24 cellular contexts compared by ENCODE assay signal in the genomic region with DNA sequence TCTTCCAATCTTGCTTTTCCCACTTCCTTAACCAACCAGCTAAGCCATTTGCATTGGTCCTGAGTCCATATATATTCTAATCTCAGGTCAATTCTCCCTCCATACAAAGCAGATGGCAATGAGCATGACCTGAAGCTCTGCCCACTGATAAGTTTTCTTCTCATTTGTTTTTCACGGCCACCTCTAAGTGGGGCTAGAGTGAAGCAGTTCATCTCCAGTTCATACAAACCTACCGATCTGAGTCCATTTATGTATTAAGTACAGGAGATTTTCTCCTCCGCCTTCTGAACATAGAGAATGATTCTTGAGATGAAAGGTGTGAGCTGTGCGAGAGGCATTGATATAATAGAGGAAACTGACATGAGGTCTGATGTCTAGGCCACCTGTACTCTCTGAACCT.
DNase-seq lines count a peak whose midpoint lies in the region; ATAC-seq, FAIRE-seq and TF ChIP-seq lines count a peak whose summit lies in the region.
"Had no signal": no experiment of that assay in that cellular context is flagged by ENCODE, and none has a peak within 500 bp of the region (broad histone marks: within the 10 kb centered on the region; RNA-seq: fewer than 3 reads in every experiment).

No MANE protein-coding gene starts in this region.

- peak; percentile 27 to 35 for TF ChIP-seq RAD21 in H1 (IDR thresholded peaks at IDR 0.05 in 1 of 2, conservative IDR thresholded peaks at IDR 0.05 in 1 of 2; ENCODE audit: low read depth in 2 of 2, low read length in 2 of 2)

- no peak overlapping the region for H2BK120ac ChIP-seq in H1 (replicated peaks; ENCODE audit: low read depth, low read length)

- H2AFZ ChIP-seq in H1 (ENCODE audit: low read length): no peak overlapping the region
- H2AFZ ChIP-seq: GM23338 had no signal

- intact Hi-C loops in left ventricle myocardium inferior (cut with micrococcal nuclease) (loop anchor here (10.0 kb wide), 1 partner anchor 210 kb away; no protein-coding TSS in a partner anchor), left cardiac atrium (cut with DNase I) (loop anchor here in 1 of 2 donors (10.0 kb wide), 1 partner anchor 220 kb away; no protein-coding TSS in a partner anchor)

- ATAC-seq in left cardiac atrium (no peak), HG03457 (IDR thresholded peaks at IDR 0.05; ENCODE audit: unreplicated experiment) (no peak), GM18858 (IDR thresholded peaks at IDR 0.05; ENCODE audit: unreplicated experiment) (no peak)
- ATAC-seq: A549, GM23338 had no signal

- H3K4ac ChIP-seq in H1 (replicated peaks; ENCODE audit: insufficient read length, low read depth, low read length): no peak overlapping the region

- H3K4me3 ChIP-seq in left ventricle myocardium inferior (no peak overlapping the region), H1 (ENCODE audit: extremely low read depth in 1 of 4, insufficient read depth in 2 of 4, low read depth in 3 of 4, low read length in 4 of 4) (no peak overlapping the region), fibroblast of mammary gland (ENCODE audit: control insufficient read depth, low read depth, low read length) (no peak overlapping the region)
- H3K4me3 ChIP-seq: A549, GM23338, HAP-1 had no signal

- H3K23me2 ChIP-seq in H1 (ENCODE audit: low read depth, low read length): no peaks in the 10 kb centered on the region

- CTCF ChIA-PET in H1 (lab: Charles Lee; ENCODE audit: partially characterized antibody): interaction anchor here (0.9 to 1.8 kb wide), 6 partner anchors 8 to 278 kb away, joined by 3 to 7 read pairs (median 4); no protein-coding TSS in a partner anchor

- no peak overlapping the region for H3K23ac ChIP-seq in H1 (ENCODE audit: insufficient read length)

- no peak overlapping the region for H3K9ac ChIP-seq in H1 (replicated peaks in 1 of 4; ENCODE audit: extremely low read depth in 1 of 4, low read depth in 3 of 4, low read length in 3 of 4)

- WGBS in H1 (ENCODE audit: extremely low coverage in 1 of 2, insufficient coverage in 1 of 2, insufficient read length in 1 of 2, insufficient replicate concordance in 2 of 2, low coverage in 1 of 2, low lambda C conversion rate in 2 of 2, missing lambda C conversion rate in 1 of 2), 2 experiments: 90% methylated on average over 4 of the region's 4 CpGs; no CpG with 5 or more reads in 1 of the 2 experiments

- TF ChIP-seq CTCF in left ventricle myocardium inferior (IDR thresholded peaks at IDR 0.05; ENCODE audit: borderline replicate concordance) (peak; percentile 30), H1 (IDR thresholded peaks at IDR 0.05; ENCODE audit: control extremely low read depth in 1 of 3, insufficient read depth in 1 of 3, low read depth in 1 of 3, low read length in 3 of 3) (no peak), fibroblast of mammary gland (conservative IDR thresholded peaks at IDR 0.05; ENCODE audit: control insufficient read depth, insufficient read depth, low read depth, low read length) (peak; percentile 1)

- no peak for DNase-seq in left ventricle myocardium inferior
- no peak for DNase-seq in left cardiac atrium
- peak; percentile 1 for DNase-seq in NCI-H69 (lab: John Stamatoyannopoulos, UW)
- no peak for DNase-seq in H1 (ENCODE audit: low read depth in 1 of 2, low spot score in 2 of 2)
- DNase-seq in fibroblast of mammary gland (ENCODE audit: low read depth): peak; percentile 13
- DNase-seq in NCI-H510A (lab: John Stamatoyannopoulos, UW): no peak
- DNase-seq: 8988T; ACHN; C1 segment of cervical spinal cord; Calu3; CD4-positive, alpha-beta memory T cell; COR-L47; DMS53; DMS79 treated with DMSO at 0.1 percent for 48 hours; GF-D8; HFFc6 had no signal

- H3K79me2 ChIP-seq in H1 (ENCODE audit: control insufficient read depth in 1 of 2, insufficient read depth in 2 of 2, low read length in 2 of 2): no peaks in the 10 kb centered on the region

- POLR2A ChIA-PET in H1 (lab: Charles Lee; ENCODE audit: partially characterized antibody): no interaction called here

- H4K91ac ChIP-seq in H1 (replicated peaks; ENCODE audit: insufficient read length, low read length): no peak overlapping the region

- H2BK20ac ChIP-seq in H1 (ENCODE audit: low read length): no peak overlapping the region

- TF ChIP-seq EP300 in H1 (IDR thresholded peaks at IDR 0.05; ENCODE audit: borderline replicate concordance in 1 of 2, low read depth in 2 of 2, low read length in 2 of 2): no peak

- H2BK15ac ChIP-seq in H1 (ENCODE audit: low read length): no peak overlapping the region

- no peak overlapping the region for H4K8ac ChIP-seq in H1 (ENCODE audit: extremely low read depth, insufficient read depth, low read length)

- no peaks in the 10 kb centered on the region for H3K27me3 ChIP-seq in left ventricle myocardium inferior (ENCODE audit: low read depth)
- H3K27me3 ChIP-seq in H1 (replicated peaks in 1 of 4; ENCODE audit: control insufficient read depth in 3 of 4, extremely low read depth in 1 of 4, insufficient read depth in 3 of 4, low read length in 3 of 4): no peaks in the 10 kb centered on the region

- H3K9me3 ChIP-seq in left ventricle myocardium inferior (replicated peaks) (no peaks in the 10 kb centered on the region), H1 (ENCODE audit: insufficient read depth in 2 of 2, low read depth in 1 of 2, low read length in 1 of 2) (no peaks in the 10 kb centered on the region)
- H3K9me3 ChIP-seq: A549, HAP-1 had no signal

- H2AK5ac ChIP-seq in H1 (ENCODE audit: low read depth, low read length): no peak overlapping the region

- H4K20me1 ChIP-seq in H1 (replicated peaks in 1 of 2; ENCODE audit: control insufficient read depth in 1 of 2, insufficient read depth in 2 of 2, low read length in 2 of 2): no peaks in the 10 kb centered on the region

- no peak overlapping the region for H4K5ac ChIP-seq in H1 (ENCODE audit: insufficient read length, low read depth, low read length)

- no peak for TF ChIP-seq POLR2A in H1 (IDR thresholded peaks at IDR 0.05; ENCODE audit: control extremely low read depth in 1 of 2, low read depth in 2 of 2, low read length in 2 of 2)

- H3K4me1 ChIP-seq in left ventricle myocardium inferior (no peaks in the 10 kb centered on the region), H1 (replicated peaks in 1 of 4; ENCODE audit: control insufficient read depth in 3 of 4, insufficient read depth in 4 of 4, low read length in 3 of 4) (0 out of 7 replicates have a peak, but pooled peaks cover 0 to 2% (median 0%) of the 10 kb centered on the region in 4 experiments)
- H3K4me1 ChIP-seq: A549, HAP-1 had no signal

- H3K36me3 ChIP-seq in left ventricle myocardium inferior: no peaks in the 10 kb centered on the region
- no peaks in the 10 kb centered on the region for H3K36me3 ChIP-seq in H1 (ENCODE audit: control insufficient read depth in 2 of 4, insufficient read depth in 4 of 4, low read length in 3 of 4)
- H3K36me3 ChIP-seq: HAP-1 had no signal

- no peak for FAIRE-seq in H1 (lab: Jason Lieb, UNC)
- FAIRE-seq: A549, GM12891, GM19239, H54 had no signal

- H3K4me2 ChIP-seq in H1 (ENCODE audit: insufficient read depth in 1 of 2, low read depth in 2 of 2, low read length in 2 of 2): no peak overlapping the region
- H3K4me2 ChIP-seq: A549, GM23338 had no signal

- H3K27ac ChIP-seq in left ventricle myocardium inferior (replicated peaks) (no peak overlapping the region), H1 (ENCODE audit: low read depth, low read length) (no peak overlapping the region)
- H3K27ac ChIP-seq: A549 had no signal

- H3K14ac ChIP-seq in H1 (ENCODE audit: insufficient read length): no peak overlapping the region

- H2BK12ac ChIP-seq in H1 (ENCODE audit: low read depth, low read length): no peak overlapping the region

- no peak overlapping the region for H3K56ac ChIP-seq in H1 (replicated peaks; ENCODE audit: insufficient read length, low read depth, low read length)

- H3K79me1 ChIP-seq in H1 (ENCODE audit: low read depth, low read length): no peaks in the 10 kb centered on the region

- no peak overlapping the region for H3K18ac ChIP-seq in H1 (ENCODE audit: extremely low read depth, low read length)

- no peak overlapping the region for H2BK5ac ChIP-seq in H1 (ENCODE audit: low read depth, low read length)

TF ChIP-seq in H1, 55 proteins besides CTCF, POLR2A, EP300 and RAD21:
- TF ChIP-seq JUN (IDR thresholded peaks at IDR 0.05; ENCODE audit: low read depth, low read length): no peak
- no peak for TF ChIP-seq RNF2 (IDR thresholded peaks at IDR 0.05; ENCODE audit: borderline replicate concordance, low read depth, low read length, missing control alignments, poor library complexity, severe bottlenecking)
- TF ChIP-seq SP1 (IDR thresholded peaks at IDR 0.05; ENCODE audit: low read depth, low read length): no peak
- no peak for TF ChIP-seq GTF2F1 (IDR thresholded peaks at IDR 0.05; ENCODE audit: borderline replicate concordance, low read depth, low read length)
- TF ChIP-seq TAF1 (IDR thresholded peaks at IDR 0.05; ENCODE audit: low read depth, low read length): no peak
- TF ChIP-seq SAP30 (IDR thresholded peaks at IDR 0.05; ENCODE audit: insufficient read depth, insufficient replicate concordance, low read length): no peak
- TF ChIP-seq, protein P1, sequence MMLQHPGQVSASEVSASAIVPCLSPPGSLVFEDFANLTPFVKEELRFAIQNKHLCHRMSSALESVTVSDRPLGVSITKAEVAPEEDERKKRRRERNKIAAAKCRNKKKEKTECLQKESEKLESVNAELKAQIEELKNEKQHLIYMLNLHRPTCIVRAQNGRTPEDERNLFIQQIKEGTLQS (IDR thresholded peaks at IDR 0.05; ENCODE audit: insufficient read depth, low read depth, low read length): no peak
- TF ChIP-seq BRCA1 (IDR thresholded peaks at IDR 0.05; ENCODE audit: low read depth, low read length): no peak
- no peak for TF ChIP-seq JUND (IDR thresholded peaks at IDR 0.05; ENCODE audit: low read length)
- TF ChIP-seq TBP (IDR thresholded peaks at IDR 0.05; ENCODE audit: low read depth, low read length): no peak
- no peak for TF ChIP-seq SIN3A (conservative IDR thresholded peaks at IDR 0.05 in 1 of 2, IDR thresholded peaks at IDR 0.05 in 1 of 2; ENCODE audit: low read depth in 1 of 2, low read length in 2 of 2)

Comparison
In these comparisons a context has a peak if more than half of its experiments do, and no peak if none do; other contexts are left out.
1. DNase-seq: peak in NCI-H69 (single experiment) and fibroblast of mammary gland (single experiment); none in left ventricle myocardium inferior (single experiment), left cardiac atrium (single experiment), H1 (0 of 2) and NCI-H510A (single experiment).
2. CTCF ChIP-seq: peak in left ventricle myocardium inferior (single experiment) and fibroblast of mammary gland (single experiment); none in H1 (0 of 3).